8 cellular contexts compared by ENCODE assay signal in genomic region chr15:55588818-55589122, GRCh38. TPM values are rescaled to one million over a fixed set of nuclear protein-coding genes. Genes with fewer than 3 reads are reported as not detected.
A peak's percentile ranks its signal among the peaks of the same experiment; 100 is the strongest.
DNase-seq lines count a peak whose midpoint lies in the region; ATAC-seq and TF ChIP-seq lines count a peak whose summit lies in the region.

No MANE protein-coding gene starts in this region.

- no peak overlapping the region for H3K27ac Mint-ChIP-seq in memory B cell

- no peaks in the 10 kb centered on the region for H3K27me3 ChIP-seq in breast epithelium
- no peaks in the 10 kb centered on the region for H3K27me3 ChIP-seq in tibial artery

- DNase-seq in activated T-cell treated with anti-CD3 and anti-CD28 coated beads, Interleukin-2, amount 50 U/mL, for 4 hours = no peak
- no peak for DNase-seq in activated T-cell treated with anti-CD3 and anti-CD28 coated beads for 4 hours
- no peak for DNase-seq in breast epithelium (ENCODE audit: low spot score in 2 of 2)
- no peak for DNase-seq in memory B cell (ENCODE audit: low spot score in 2 of 2)
- DNase-seq in tibial artery = no peak
- DNase-seq in HuH-7 (ENCODE audit: low spot score) = no peak
- DNase-seq in COR-L47 (lab: John Stamatoyannopoulos, UW) = no peak

- no peak for ATAC-seq in activated T-cell treated with anti-CD3 and anti-CD28 coated beads, Interleukin-2, amount 50 U/mL, for 4 hours
- no peak for ATAC-seq in memory B cell (ENCODE audit: low read depth)
- ATAC-seq in HG03460 (IDR thresholded peaks at IDR 0.05; ENCODE audit: unreplicated experiment) = no peak

- H3K9me3 ChIP-seq in breast epithelium = no peaks in the 10 kb centered on the region
- no peaks in the 10 kb centered on the region for H3K9me3 ChIP-seq in tibial artery

- H3K27ac ChIP-seq in breast epithelium (peak overlapping the region; percentile 61 to 90), tibial artery (peak overlapping the region; percentile 88 to 93)

- H3K36me3 ChIP-seq in breast epithelium (no peaks in the 10 kb centered on the region), tibial artery (no peaks in the 10 kb centered on the region)

- TF ChIP-seq POLR2A in breast epithelium (IDR thresholded peaks at IDR 0.05) = no peak

- H3K4me1 Mint-ChIP-seq in activated T-cell treated with anti-CD3 and anti-CD28 coated beads, Interleukin-2, amount 50 U/mL, for 4 hours (ENCODE audit: low read depth) = peaks cover 2% of the 10 kb centered on the region
- H3K4me1 Mint-ChIP-seq in memory B cell = no peaks in the 10 kb centered on the region

- intact Hi-C loops in breast epithelium (cut with DNase I; ENCODE audit: low total_unique reads) (no loop called here), tibial artery (cut with DNase I; ENCODE audit: low total_unique reads) (no loop called here)

- H3K4me3 Mint-ChIP-seq in activated T-cell treated with anti-CD3 and anti-CD28 coated beads, Interleukin-2, amount 50 U/mL, for 4 hours = peak overlapping the region; percentile 68
- H3K4me3 Mint-ChIP-seq in memory B cell = peak overlapping the region; percentile 76

- H3K36me3 Mint-ChIP-seq in activated T-cell treated with anti-CD3 and anti-CD28 coated beads, Interleukin-2, amount 50 U/mL, for 4 hours (ENCODE audit: insufficient read depth) = peaks cover 2% of the 10 kb centered on the region
- no peaks in the 10 kb centered on the region for H3K36me3 Mint-ChIP-seq in memory B cell

- H3K4me1 ChIP-seq in breast epithelium (no peaks in the 10 kb centered on the region), tibial artery (peaks cover 0 to 26% (median 5%) of the 10 kb centered on the region in 4 donors)

- peaks cover 42% of the 10 kb centered on the region for H3K27me3 Mint-ChIP-seq in activated T-cell treated with anti-CD3 and anti-CD28 coated beads, Interleukin-2, amount 50 U/mL, for 4 hours (ENCODE audit: low read depth)
- peaks cover 11% of the 10 kb centered on the region for H3K27me3 Mint-ChIP-seq in memory B cell

- peak overlapping the region; percentile 57 to 85 (median 70) for H3K4me3 ChIP-seq in breast epithelium
- peak overlapping the region; percentile 77 to 86 for H3K4me3 ChIP-seq in tibial artery

- no peaks in the 10 kb centered on the region for H3K9me3 Mint-ChIP-seq in activated T-cell treated with anti-CD3 and anti-CD28 coated beads, Interleukin-2, amount 50 U/mL, for 4 hours
- no peaks in the 10 kb centered on the region for H3K9me3 Mint-ChIP-seq in memory B cell

- TF ChIP-seq CTCF in breast epithelium (IDR thresholded peaks at IDR 0.05) (no peak), tibial artery (IDR thresholded peaks at IDR 0.05) (no peak)

RNA-seq across cellular contexts. Expression of gene PYGO1, which starts 0.6 kb away (rescaled TPM):
- total RNA-seq in activated T-cell treated with anti-CD3 and anti-CD28 coated beads, Interleukin-2, amount 50 U/mL, for 4 hours = under 1 TPM; 0.05 to 0.13 (median 0.13) TPM
- 1 to 10 TPM; 4.9 to 8.5 (median 5.9) TPM for total RNA-seq in breast epithelium

Comparison
In these comparisons a context has a peak if more than half of its experiments do, and no peak if none do; other contexts are left out.
1. RNA of gene PYGO1, which starts 0.6 kb away (total RNA-seq): 4.9 to 8.5 TPM in breast epithelium; 0.05 to 0.13 TPM in activated T-cell treated with anti-CD3 and anti-CD28 coated beads, Interleukin-2, amount 50 U/mL, for 4 hours; every median in the first group is over 4 times any median in the second.